Comparison of ENCODE assay signal across 1 cellular context in genomic region chr15:51576911-51577500, GRCh38.
A peak's percentile ranks its signal among the peaks of the same experiment; 100 is the strongest.
TF ChIP-seq lines count a peak whose summit lies in the region.

No MANE protein-coding gene starts in this region.

TF ChIP-seq in K562, 482 proteins besides CTCF, POLR2A, EP300 and RAD21 (continued from another document and continues in another):
- no peak for TF ChIP-seq NR2C2 (CRISPR knock-in tag; IDR thresholded peaks at IDR 0.05)
- TF ChIP-seq NR2C2 (tag; IDR thresholded peaks at IDR 0.05), result peak; percentile 90
- TF ChIP-seq HDAC6 (IDR thresholded peaks at IDR 0.05; ENCODE audit: low read depth, low read length), result no peak
- TF ChIP-seq KAT2B (IDR thresholded peaks at IDR 0.05; ENCODE audit: low read depth, low read length), result no peak
- peak; percentile 49 for TF ChIP-seq HDAC3 (IDR thresholded peaks at IDR 0.05; ENCODE audit: borderline replicate concordance, partially characterized antibody)
- TF ChIP-seq, protein P1, sequence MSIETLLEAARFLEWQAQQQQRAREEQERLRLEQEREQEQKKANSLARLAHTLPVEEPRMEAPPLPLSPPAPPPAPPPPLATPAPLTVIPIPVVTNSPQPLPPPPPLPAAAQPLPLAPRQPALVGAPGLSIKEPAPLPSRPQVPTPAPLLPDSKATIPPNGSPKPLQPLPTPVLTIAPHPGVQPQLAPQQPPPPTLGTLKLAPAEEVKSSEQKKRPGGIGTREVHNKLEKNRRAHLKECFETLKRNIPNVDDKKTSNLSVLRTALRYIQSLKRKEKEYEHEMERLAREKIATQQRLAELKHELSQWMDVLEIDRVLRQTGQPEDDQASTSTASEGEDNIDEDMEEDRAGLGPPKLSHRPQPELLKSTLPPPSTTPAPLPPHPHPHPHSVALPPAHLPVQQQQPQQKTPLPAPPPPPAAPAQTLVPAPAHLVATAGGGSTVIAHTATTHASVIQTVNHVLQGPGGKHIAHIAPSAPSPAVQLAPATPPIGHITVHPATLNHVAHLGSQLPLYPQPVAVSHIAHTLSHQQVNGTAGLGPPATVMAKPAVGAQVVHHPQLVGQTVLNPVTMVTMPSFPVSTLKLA (conservative IDR thresholded peaks at IDR 0.05), result 0 out of 4 replicates have a peak, but pooled peaks of 1 of the 2 experiments have one; percentile 17
- TF ChIP-seq, protein P2, sequence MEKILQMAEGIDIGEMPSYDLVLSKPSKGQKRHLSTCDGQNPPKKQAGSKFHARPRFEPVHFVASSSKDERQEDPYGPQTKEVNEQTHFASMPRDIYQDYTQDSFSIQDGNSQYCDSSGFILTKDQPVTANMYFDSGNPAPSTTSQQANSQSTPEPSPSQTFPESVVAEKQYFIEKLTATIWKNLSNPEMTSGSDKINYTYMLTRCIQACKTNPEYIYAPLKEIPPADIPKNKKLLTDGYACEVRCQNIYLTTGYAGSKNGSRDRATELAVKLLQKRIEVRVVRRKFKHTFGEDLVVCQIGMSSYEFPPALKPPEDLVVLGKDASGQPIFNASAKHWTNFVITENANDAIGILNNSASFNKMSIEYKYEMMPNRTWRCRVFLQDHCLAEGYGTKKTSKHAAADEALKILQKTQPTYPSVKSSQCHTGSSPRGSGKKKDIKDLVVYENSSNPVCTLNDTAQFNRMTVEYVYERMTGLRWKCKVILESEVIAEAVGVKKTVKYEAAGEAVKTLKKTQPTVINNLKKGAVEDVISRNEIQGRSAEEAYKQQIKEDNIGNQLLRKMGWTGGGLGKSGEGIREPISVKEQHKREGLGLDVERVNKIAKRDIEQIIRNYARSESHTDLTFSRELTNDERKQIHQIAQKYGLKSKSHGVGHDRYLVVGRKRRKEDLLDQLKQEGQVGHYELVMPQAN (IDR thresholded peaks at IDR 0.05; ENCODE audit: borderline replicate concordance), result no peak
- TF ChIP-seq, protein P3, sequence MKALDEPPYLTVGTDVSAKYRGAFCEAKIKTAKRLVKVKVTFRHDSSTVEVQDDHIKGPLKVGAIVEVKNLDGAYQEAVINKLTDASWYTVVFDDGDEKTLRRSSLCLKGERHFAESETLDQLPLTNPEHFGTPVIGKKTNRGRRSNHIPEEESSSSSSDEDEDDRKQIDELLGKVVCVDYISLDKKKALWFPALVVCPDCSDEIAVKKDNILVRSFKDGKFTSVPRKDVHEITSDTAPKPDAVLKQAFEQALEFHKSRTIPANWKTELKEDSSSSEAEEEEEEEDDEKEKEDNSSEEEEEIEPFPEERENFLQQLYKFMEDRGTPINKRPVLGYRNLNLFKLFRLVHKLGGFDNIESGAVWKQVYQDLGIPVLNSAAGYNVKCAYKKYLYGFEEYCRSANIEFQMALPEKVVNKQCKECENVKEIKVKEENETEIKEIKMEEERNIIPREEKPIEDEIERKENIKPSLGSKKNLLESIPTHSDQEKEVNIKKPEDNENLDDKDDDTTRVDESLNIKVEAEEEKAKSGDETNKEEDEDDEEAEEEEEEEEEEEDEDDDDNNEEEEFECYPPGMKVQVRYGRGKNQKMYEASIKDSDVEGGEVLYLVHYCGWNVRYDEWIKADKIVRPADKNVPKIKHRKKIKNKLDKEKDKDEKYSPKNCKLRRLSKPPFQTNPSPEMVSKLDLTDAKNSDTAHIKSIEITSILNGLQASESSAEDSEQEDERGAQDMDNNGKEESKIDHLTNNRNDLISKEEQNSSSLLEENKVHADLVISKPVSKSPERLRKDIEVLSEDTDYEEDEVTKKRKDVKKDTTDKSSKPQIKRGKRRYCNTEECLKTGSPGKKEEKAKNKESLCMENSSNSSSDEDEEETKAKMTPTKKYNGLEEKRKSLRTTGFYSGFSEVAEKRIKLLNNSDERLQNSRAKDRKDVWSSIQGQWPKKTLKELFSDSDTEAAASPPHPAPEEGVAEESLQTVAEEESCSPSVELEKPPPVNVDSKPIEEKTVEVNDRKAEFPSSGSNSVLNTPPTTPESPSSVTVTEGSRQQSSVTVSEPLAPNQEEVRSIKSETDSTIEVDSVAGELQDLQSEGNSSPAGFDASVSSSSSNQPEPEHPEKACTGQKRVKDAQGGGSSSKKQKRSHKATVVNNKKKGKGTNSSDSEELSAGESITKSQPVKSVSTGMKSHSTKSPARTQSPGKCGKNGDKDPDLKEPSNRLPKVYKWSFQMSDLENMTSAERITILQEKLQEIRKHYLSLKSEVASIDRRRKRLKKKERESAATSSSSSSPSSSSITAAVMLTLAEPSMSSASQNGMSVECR (CRISPR knock-in tag; IDR thresholded peaks at IDR 0.05), result no peak
- no peak for TF ChIP-seq MCM2 (IDR thresholded peaks at IDR 0.05; ENCODE audit: low read depth)
- TF ChIP-seq ZNF561 (CRISPR knock-in tag; conservative IDR thresholded peaks at IDR 0.05), result no peak
- 0 out of 4 replicates have a peak, but pooled peaks of 1 of the 2 experiments have one; percentile 58 for TF ChIP-seq ZNF318 (IDR thresholded peaks at IDR 0.05; ENCODE audit: borderline replicate concordance in 1 of 2, low read depth in 1 of 2)
- TF ChIP-seq, protein P4, sequence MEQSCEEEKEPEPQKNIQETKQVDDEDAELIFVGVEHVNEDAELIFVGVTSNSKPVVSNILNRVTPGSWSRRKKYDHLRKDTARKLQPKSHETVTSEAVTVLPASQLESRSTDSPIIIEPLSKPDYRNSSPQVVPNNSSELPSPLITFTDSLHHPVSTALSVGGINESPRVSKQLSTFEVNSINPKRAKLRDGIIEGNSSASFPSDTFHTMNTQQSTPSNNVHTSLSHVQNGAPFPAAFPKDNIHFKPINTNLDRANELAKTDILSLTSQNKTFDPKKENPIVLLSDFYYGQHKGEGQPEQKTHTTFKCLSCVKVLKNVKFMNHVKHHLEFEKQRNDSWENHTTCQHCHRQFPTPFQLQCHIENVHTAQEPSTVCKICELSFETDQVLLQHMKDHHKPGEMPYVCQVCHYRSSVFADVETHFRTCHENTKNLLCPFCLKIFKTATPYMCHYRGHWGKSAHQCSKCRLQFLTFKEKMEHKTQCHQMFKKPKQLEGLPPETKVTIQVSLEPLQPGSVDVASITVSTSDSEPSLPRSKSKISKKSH (CRISPR knock-in tag; IDR thresholded peaks at IDR 0.05), result no peak
- TF ChIP-seq FOXA1 (IDR thresholded peaks at IDR 0.05; ENCODE audit: borderline replicate concordance), result no peak
- TF ChIP-seq ZSCAN29 (IDR thresholded peaks at IDR 0.05), result no peak
- TF ChIP-seq ZNF695 (CRISPR knock-in tag; IDR thresholded peaks at IDR 0.05), result no peak
- no peak for TF ChIP-seq ZNF780A (CRISPR knock-in tag; IDR thresholded peaks at IDR 0.05)
- TF ChIP-seq ATF7 (IDR thresholded peaks at IDR 0.05), result peak; percentile 55
- TF ChIP-seq ZNF134 (CRISPR knock-in tag; conservative IDR thresholded peaks at IDR 0.05), result no peak
- TF ChIP-seq FOXJ2 (tag; IDR thresholded peaks at IDR 0.05), result 0 out of 2 replicates have a peak, but pooled peaks have one; percentile 12
- TF ChIP-seq ZNF197 (CRISPR knock-in tag; IDR thresholded peaks at IDR 0.05; ENCODE audit: low read depth), result 0 out of 2 replicates have a peak, but pooled peaks have one; percentile 67
- TF ChIP-seq NRF1 (conservative IDR thresholded peaks at IDR 0.05 in 1 of 2, IDR thresholded peaks at IDR 0.05 in 1 of 2), result no peak
- TF ChIP-seq KAT7 (CRISPR knock-in tag; IDR thresholded peaks at IDR 0.05; ENCODE audit: borderline replicate concordance), result no peak
- peak; percentile 31; the same call in 1 of the 2 replicates for TF ChIP-seq SMAD4 (CRISPR knock-in tag; conservative IDR thresholded peaks at IDR 0.05)
- no peak for TF ChIP-seq KDM5B (IDR thresholded peaks at IDR 0.05; ENCODE audit: insufficient replicate concordance, low read depth, low read length)
- TF ChIP-seq RCOR1 (IDR thresholded peaks at IDR 0.05; ENCODE audit: borderline replicate concordance in 1 of 2, low read depth in 2 of 2, low read length in 2 of 2), result 0 out of 4 replicates have a peak, but pooled peaks of 1 of the 2 experiments have one; percentile 6
- TF ChIP-seq, protein P5, sequence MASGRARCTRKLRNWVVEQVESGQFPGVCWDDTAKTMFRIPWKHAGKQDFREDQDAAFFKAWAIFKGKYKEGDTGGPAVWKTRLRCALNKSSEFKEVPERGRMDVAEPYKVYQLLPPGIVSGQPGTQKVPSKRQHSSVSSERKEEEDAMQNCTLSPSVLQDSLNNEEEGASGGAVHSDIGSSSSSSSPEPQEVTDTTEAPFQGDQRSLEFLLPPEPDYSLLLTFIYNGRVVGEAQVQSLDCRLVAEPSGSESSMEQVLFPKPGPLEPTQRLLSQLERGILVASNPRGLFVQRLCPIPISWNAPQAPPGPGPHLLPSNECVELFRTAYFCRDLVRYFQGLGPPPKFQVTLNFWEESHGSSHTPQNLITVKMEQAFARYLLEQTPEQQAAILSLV (tag; IDR thresholded peaks at IDR 0.05), result peak; percentile 88
- TF ChIP-seq CBFA2T2 (conservative IDR thresholded peaks at IDR 0.05), result no peak
- TF ChIP-seq SRF (CRISPR knock-in tag; IDR thresholded peaks at IDR 0.05), result peak; percentile 68 to 89; a peak in 3 of 4 replicates
- no peak for TF ChIP-seq GTF2F1 (IDR thresholded peaks at IDR 0.05; ENCODE audit: low read depth, low read length)
- TF ChIP-seq, protein P6, sequence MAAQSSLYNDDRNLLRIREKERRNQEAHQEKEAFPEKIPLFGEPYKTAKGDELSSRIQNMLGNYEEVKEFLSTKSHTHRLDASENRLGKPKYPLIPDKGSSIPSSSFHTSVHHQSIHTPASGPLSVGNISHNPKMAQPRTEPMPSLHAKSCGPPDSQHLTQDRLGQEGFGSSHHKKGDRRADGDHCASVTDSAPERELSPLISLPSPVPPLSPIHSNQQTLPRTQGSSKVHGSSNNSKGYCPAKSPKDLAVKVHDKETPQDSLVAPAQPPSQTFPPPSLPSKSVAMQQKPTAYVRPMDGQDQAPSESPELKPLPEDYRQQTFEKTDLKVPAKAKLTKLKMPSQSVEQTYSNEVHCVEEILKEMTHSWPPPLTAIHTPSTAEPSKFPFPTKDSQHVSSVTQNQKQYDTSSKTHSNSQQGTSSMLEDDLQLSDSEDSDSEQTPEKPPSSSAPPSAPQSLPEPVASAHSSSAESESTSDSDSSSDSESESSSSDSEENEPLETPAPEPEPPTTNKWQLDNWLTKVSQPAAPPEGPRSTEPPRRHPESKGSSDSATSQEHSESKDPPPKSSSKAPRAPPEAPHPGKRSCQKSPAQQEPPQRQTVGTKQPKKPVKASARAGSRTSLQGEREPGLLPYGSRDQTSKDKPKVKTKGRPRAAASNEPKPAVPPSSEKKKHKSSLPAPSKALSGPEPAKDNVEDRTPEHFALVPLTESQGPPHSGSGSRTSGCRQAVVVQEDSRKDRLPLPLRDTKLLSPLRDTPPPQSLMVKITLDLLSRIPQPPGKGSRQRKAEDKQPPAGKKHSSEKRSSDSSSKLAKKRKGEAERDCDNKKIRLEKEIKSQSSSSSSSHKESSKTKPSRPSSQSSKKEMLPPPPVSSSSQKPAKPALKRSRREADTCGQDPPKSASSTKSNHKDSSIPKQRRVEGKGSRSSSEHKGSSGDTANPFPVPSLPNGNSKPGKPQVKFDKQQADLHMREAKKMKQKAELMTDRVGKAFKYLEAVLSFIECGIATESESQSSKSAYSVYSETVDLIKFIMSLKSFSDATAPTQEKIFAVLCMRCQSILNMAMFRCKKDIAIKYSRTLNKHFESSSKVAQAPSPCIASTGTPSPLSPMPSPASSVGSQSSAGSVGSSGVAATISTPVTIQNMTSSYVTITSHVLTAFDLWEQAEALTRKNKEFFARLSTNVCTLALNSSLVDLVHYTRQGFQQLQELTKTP (IDR thresholded peaks at IDR 0.05; ENCODE audit: low read depth in 1 of 2, partially characterized antibody in 2 of 2), result peak in 1 of 2 experiments; percentile 20
- peak in 1 of 2 experiments; percentile 12; a peak in 1 of 4 replicates for TF ChIP-seq MAZ (CRISPR knock-in tag; conservative IDR thresholded peaks at IDR 0.05 in 1 of 2, IDR thresholded peaks at IDR 0.05 in 1 of 2)
- peak; percentile 73; the same call in 1 of the 2 replicates for TF ChIP-seq ZNF175 (CRISPR knock-in tag; IDR thresholded peaks at IDR 0.05; ENCODE audit: low read depth)
- TF ChIP-seq BACH1 (tag; IDR thresholded peaks at IDR 0.05), result peak; percentile 46; the same call in 1 of the 2 replicates
